ENCODE assay signal across 15 cellular contexts in genomic region chr1:111802110-111802509, GRCh38.
"Had no signal": no experiment of that assay in that cellular context is flagged by ENCODE, and none has a peak within 500 bp of the region (broad histone marks: within the 10 kb centered on the region; RNA-seq: fewer than 3 reads in every experiment).

No MANE protein-coding gene starts in this region.

- H3K27ac ChIP-seq: epithelial cell of prostate, esophagus muscularis mucosa, hepatocyte, sigmoid colon, skin epidermis, upper lobe of left lung, uterus had no signal

- H3K36me3 ChIP-seq: esophagus muscularis mucosa, gastrocnemius medialis, sigmoid colon, upper lobe of left lung, uterus had no signal

- DNase-seq: effector memory CD8-positive, alpha-beta T cell; gastrocnemius medialis; kidney; left colon; mammary epithelial cell; natural killer cell; retina; sigmoid colon; stimulated activated naive CD4-positive, alpha-beta T cell treated with Interleukin-2 at 50 U/mL for 16 hours; upper lobe of left lung; uterus had no signal

- H3K27me3 ChIP-seq: esophagus muscularis mucosa, gastrocnemius medialis, hepatocyte, sigmoid colon, upper lobe of left lung, uterus had no signal

- ATAC-seq: effector memory CD8-positive, alpha-beta T cell; left colon; natural killer cell had no signal

- H3K9me3 ChIP-seq: esophagus muscularis mucosa, gastrocnemius medialis, sigmoid colon, upper lobe of left lung, uterus had no signal

- H3K4me3 ChIP-seq: esophagus muscularis mucosa, gastrocnemius medialis, hepatocyte, sigmoid colon, skin epidermis, upper lobe of left lung, uterus had no signal

- H3K4me1 ChIP-seq: sigmoid colon, upper lobe of left lung, uterus had no signal
